ENCODE assay signal across 1 cellular context in genomic region chr17:2396192-2396567, GRCh38.
TF ChIP-seq lines count a peak whose summit lies in the region.

No MANE protein-coding gene starts in this region.

TF ChIP-seq in endothelial cell of umbilical vein, 7 proteins besides CTCF, POLR2A, EP300 and RAD21:
- TF ChIP-seq POLR2AphosphoS5 (IDR thresholded peaks at IDR 0.05; ENCODE audit: insufficient read depth, low read depth, low read length) (no peak), EZH2 (IDR thresholded peaks at IDR 0.05; ENCODE audit: borderline replicate concordance, low read depth, low read length, severe bottlenecking) (no peak), MYC (IDR thresholded peaks at IDR 0.05; ENCODE audit: low read depth, low read length) (no peak), MAX (IDR thresholded peaks at IDR 0.05; ENCODE audit: insufficient read depth, insufficient read length) (no peak), GATA2 (IDR thresholded peaks at IDR 0.05; ENCODE audit: insufficient read depth, insufficient read length, low read depth, low read length) (no peak), JUN (IDR thresholded peaks at IDR 0.05; ENCODE audit: borderline replicate concordance, insufficient read depth, insufficient read length, low read depth) (no peak), FOS (IDR thresholded peaks at IDR 0.05; ENCODE audit: borderline replicate concordance, insufficient read depth, low read length) (no peak)
